Comparison of ENCODE assay signal across 1 cellular context in genomic region chr9:12464910-12465512, GRCh38.
TF ChIP-seq lines count a peak whose summit lies in the region.

No MANE protein-coding gene starts in this region.

TF ChIP-seq in H1, 55 proteins besides CTCF, POLR2A, EP300 and RAD21 (continued from another document):
- peak; percentile 29 for TF ChIP-seq CHD7 (IDR thresholded peaks at IDR 0.05; ENCODE audit: insufficient replicate concordance, low read length)
